ENCODE assay signal across 11 cellular contexts in the genomic region with DNA sequence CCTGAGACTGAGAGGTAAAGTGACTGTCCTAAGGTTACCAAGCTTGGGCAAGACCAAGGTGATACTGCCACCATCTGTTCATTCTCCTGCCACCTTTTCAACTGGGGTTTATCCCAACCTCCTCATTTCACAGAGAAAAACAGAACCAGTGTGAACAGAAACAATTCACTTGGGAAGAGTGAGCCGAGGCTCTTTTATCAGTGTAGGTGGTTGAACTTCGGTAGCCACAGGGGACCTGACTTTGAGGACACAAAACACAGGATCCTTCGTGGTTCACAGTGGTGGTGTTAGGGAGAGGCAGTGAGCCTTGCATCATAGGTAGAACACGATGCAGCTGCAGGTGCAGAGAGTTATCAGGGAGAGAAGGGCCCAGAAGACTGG.
DNase-seq lines count a peak whose midpoint lies in the region; ATAC-seq, FAIRE-seq and TF ChIP-seq lines count a peak whose summit lies in the region.
"Had no signal": no experiment of that assay in that cellular context is flagged by ENCODE, and none has a peak within 500 bp of the region (broad histone marks: within the 10 kb centered on the region; RNA-seq: fewer than 3 reads in every experiment).

No MANE protein-coding gene starts in this region.

- H3K4me3 ChIP-seq in Karpas-422 (ENCODE audit: low read length), result no peak overlapping the region
- peak overlapping the region; percentile 17 for H3K4me3 ChIP-seq in GM12878
- H3K4me3 ChIP-seq: BLaER1 had no signal

- H3K4me1 Mint-ChIP-seq in activated T-cell treated with anti-CD3 and anti-CD28 coated beads, Interleukin-2, amount 50 U/mL, for 4 hours (ENCODE audit: low read depth), result peaks cover 97% of the 10 kb centered on the region
- peaks cover 92% of the 10 kb centered on the region for H3K4me1 Mint-ChIP-seq in stimulated activated effector memory CD8-positive, alpha-beta T cell treated with anti-CD3 and anti-CD28 coated beads, Interleukin-12 subunit alpha, Interleukin-12 subunit beta, amount 100 ng/mL, for 72 hours

- SMC1A ChIA-PET in GM12878 (lab: Charles Lee; ENCODE audit: uncharacterized antibody, unreplicated experiment), result interaction anchor here (0.8 to 8.1 kb wide), 17 partner anchors 8 to 365 kb away, joined by 3 to 113 read pairs (median 8); a partner anchor contains a TSS

- peaks cover 35% of the 10 kb centered on the region for H3K36me3 Mint-ChIP-seq in activated T-cell treated with anti-CD3 and anti-CD28 coated beads, Interleukin-2, amount 50 U/mL, for 4 hours (ENCODE audit: insufficient read depth)
- H3K36me3 Mint-ChIP-seq in stimulated activated effector memory CD8-positive, alpha-beta T cell treated with anti-CD3 and anti-CD28 coated beads, Interleukin-12 subunit alpha, Interleukin-12 subunit beta, amount 100 ng/mL, for 72 hours, result peaks cover 100% of the 10 kb centered on the region

- POLR2A ChIA-PET in GM12878 (lab: Charles Lee), result interaction anchor here (1.3 to 3.7 kb wide), 5 partner anchors 10 to 42 kb away, joined by 3 to 16 read pairs (median 5); no protein-coding TSS in a partner anchor

- H3K9me2 ChIP-seq in Karpas-422 (replicated peaks; ENCODE audit: insufficient read depth, low read length), result no peaks in the 10 kb centered on the region

- RAD21 ChIA-PET in GM12878 (lab: Charles Lee; ENCODE audit: unreplicated experiment), result interaction anchor here (0.6 to 5.5 kb wide), 10 partner anchors 10 to 350 kb away, joined by 3 to 47 read pairs (median 13); no protein-coding TSS in a partner anchor

- CTCF ChIA-PET in GM12878 (lab: Yijun Ruan, JAX), result interaction anchor here (0.8 to 6.8 kb wide), 21 partner anchors 10 to 365 kb away, joined by 3 to 82 read pairs (median 7); no protein-coding TSS in a partner anchor

- H3K9me3 ChIP-seq in Karpas-422 (ENCODE audit: low read length), result no peaks in the 10 kb centered on the region
- no peaks in the 10 kb centered on the region; the same call in 2 of the 3 replicates for H3K9me3 ChIP-seq in GM12878 (replicated peaks; ENCODE audit: control insufficient read depth, insufficient read depth, low read length)
- H3K9me3 ChIP-seq: BLaER1 had no signal

- no peak for DNase-seq in activated T-cell treated with anti-CD3 and anti-CD28 coated beads, Interleukin-2, amount 50 U/mL, for 4 hours
- DNase-seq in activated T-cell treated with anti-CD3 and anti-CD28 coated beads, Interleukin-2, amount 50 U/mL, for 1 hour, result no peak
- peak; percentile 43 for DNase-seq in Karpas-422
- DNase-seq in GM12878 (ENCODE audit: low read depth, low spot score), result no peak
- no peak for DNase-seq in stimulated activated effector memory CD8-positive, alpha-beta T cell treated with anti-CD3 and anti-CD28 coated beads, Interleukin-12 subunit alpha, Interleukin-12 subunit beta, amount 100 ng/mL, for 72 hours (ENCODE audit: low spot score in 2 of 2)
- DNase-seq in head of caudate nucleus, result no peak
- no peak for DNase-seq in retina
- DNase-seq: NCI-H1048 had no signal

- no peaks in the 10 kb centered on the region for H3K36me3 ChIP-seq in Karpas-422 (ENCODE audit: insufficient read depth, low read length)
- H3K36me3 ChIP-seq in GM12878 (ENCODE audit: control insufficient read depth in 2 of 2, insufficient read depth in 2 of 2, low read length in 1 of 2), result peaks cover 0 to 1% of the 10 kb centered on the region in 2 experiments; a peak in 2 of 4 replicates
- H3K36me3 ChIP-seq: BLaER1 had no signal

- TF ChIP-seq RAD21 in GM12878 (IDR thresholded peaks at IDR 0.05; ENCODE audit: insufficient read depth, low read depth, low read length), result peak; percentile 40

- BruUV-seq in GM12878 (replicated peaks; lab: Mats Ljungman, UMichigan), result no TSS peak

- H3K27ac ChIP-seq in Karpas-422 (ENCODE audit: low read length), result no peak overlapping the region
- peak overlapping the region; percentile 71 for H3K27ac ChIP-seq in GM12878 (ENCODE audit: control insufficient read depth, insufficient read depth)
- H3K27ac ChIP-seq: BLaER1 had no signal

- in situ Hi-C loops in GM12878 (cut with MboI), result no loop called here

- no peak for TF ChIP-seq POLR2A in GM12878 (IDR thresholded peaks at IDR 0.05; ENCODE audit: low read depth, low read length)

- H3K79me2 ChIP-seq in Karpas-422 (ENCODE audit: low read length), result no peaks in the 10 kb centered on the region
- peaks cover 68% of the 10 kb centered on the region for H3K79me2 ChIP-seq in GM12878 (ENCODE audit: control insufficient read depth, insufficient read depth, low read length)

- H3K27me3 Mint-ChIP-seq in activated T-cell treated with anti-CD3 and anti-CD28 coated beads, Interleukin-2, amount 50 U/mL, for 4 hours (ENCODE audit: low read depth), result no peaks in the 10 kb centered on the region
- H3K27me3 Mint-ChIP-seq: brain had no signal

- H3K9ac ChIP-seq in Karpas-422 (ENCODE audit: low read length) (no peak overlapping the region), GM12878 (ENCODE audit: control insufficient read depth, insufficient read depth, low read length) (peak overlapping the region; percentile 1)
- H3K9ac ChIP-seq: BLaER1 had no signal

- peak overlapping the region; percentile 32 for H3K4me3 Mint-ChIP-seq in activated T-cell treated with anti-CD3 and anti-CD28 coated beads, Interleukin-2, amount 50 U/mL, for 4 hours
- H3K4me3 Mint-ChIP-seq in stimulated activated effector memory CD8-positive, alpha-beta T cell treated with anti-CD3 and anti-CD28 coated beads, Interleukin-12 subunit alpha, Interleukin-12 subunit beta, amount 100 ng/mL, for 72 hours, result peak overlapping the region; percentile 73
- H3K4me3 Mint-ChIP-seq: brain had no signal

- intact Hi-C loops in GM12878 (cut with micrococcal nuclease; ENCODE audit: unreplicated experiment), result loop anchor here (1.0 to 2.0 kb wide), 3 partner anchors 31 to 44 kb away; no protein-coding TSS in a partner anchor
- intact Hi-C loops in head of caudate nucleus (cut with DNase I), result no loop called here

- H4K20me1 ChIP-seq in Karpas-422 (ENCODE audit: insufficient read depth, low read depth, low read length) (no peaks in the 10 kb centered on the region), GM12878 (ENCODE audit: control insufficient read depth, insufficient read depth) (no peaks in the 10 kb centered on the region)
- H4K20me1 ChIP-seq: BLaER1 had no signal

- ATAC-seq in activated T-cell treated with anti-CD3 and anti-CD28 coated beads, Interleukin-2, amount 50 U/mL, for 4 hours, result no peak
- peak; percentile 54 for ATAC-seq in GM12878
- peak; percentile 5 for ATAC-seq in stimulated activated effector memory CD8-positive, alpha-beta T cell treated with anti-CD3 and anti-CD28 coated beads, Interleukin-12 subunit alpha, Interleukin-12 subunit beta, amount 100 ng/mL, for 72 hours
- no peak for ATAC-seq in GM18873 (IDR thresholded peaks at IDR 0.05; ENCODE audit: low FRiP score, unreplicated experiment)

- no peak for FAIRE-seq in GM12878 (lab: Jason Lieb, UNC)

- peak overlapping the region; percentile 94 for H3K27ac Mint-ChIP-seq in stimulated activated effector memory CD8-positive, alpha-beta T cell treated with anti-CD3 and anti-CD28 coated beads, Interleukin-12 subunit alpha, Interleukin-12 subunit beta, amount 100 ng/mL, for 72 hours

- 23% methylated on average over 4 of the region's 4 CpGs for WGBS in GM12878 (ENCODE audit: insufficient coverage, insufficient replicate concordance, low lambda C conversion rate, missing lambda C conversion rate)

- peaks cover 6% of the 10 kb centered on the region for H3K9me3 Mint-ChIP-seq in activated T-cell treated with anti-CD3 and anti-CD28 coated beads, Interleukin-2, amount 50 U/mL, for 4 hours
- no peaks in the 10 kb centered on the region for H3K9me3 Mint-ChIP-seq in stimulated activated effector memory CD8-positive, alpha-beta T cell treated with anti-CD3 and anti-CD28 coated beads, Interleukin-12 subunit alpha, Interleukin-12 subunit beta, amount 100 ng/mL, for 72 hours

- TF ChIP-seq EP300 in GM12878 (IDR thresholded peaks at IDR 0.05; ENCODE audit: borderline replicate concordance in 1 of 2, control insufficient read depth in 1 of 2, low read depth in 2 of 2, low read length in 2 of 2), result no peak

- no peaks in the 10 kb centered on the region for H3K27me3 ChIP-seq in Karpas-422 (ENCODE audit: low read length)
- no peaks in the 10 kb centered on the region for H3K27me3 ChIP-seq in GM12878 (replicated peaks in 1 of 2; ENCODE audit: control insufficient read depth in 2 of 2, insufficient read depth in 2 of 2, low read length in 1 of 2)
- H3K27me3 ChIP-seq: BLaER1 had no signal

- H3K4me1 ChIP-seq in Karpas-422 (ENCODE audit: low read length), result no peaks in the 10 kb centered on the region
- H3K4me1 ChIP-seq in GM12878 (ENCODE audit: control insufficient read depth, insufficient read depth, low read length), result peaks cover 63% of the 10 kb centered on the region
- H3K4me1 ChIP-seq: BLaER1 had no signal

- H3K4me2 ChIP-seq in Karpas-422 (ENCODE audit: low read depth, low read length, poor library complexity, severe bottlenecking), result no peak overlapping the region
- H3K4me2 ChIP-seq in GM12878 (ENCODE audit: control insufficient read depth, insufficient read depth), result peak overlapping the region; percentile 68
- H3K4me2 ChIP-seq: BLaER1 had no signal

- TF ChIP-seq CTCF in GM12878 (IDR thresholded peaks at IDR 0.05 in 2 of 3, conservative IDR thresholded peaks at IDR 0.05 in 1 of 3; ENCODE audit: control insufficient read depth in 2 of 3, extremely low read depth in 1 of 3, insufficient read depth in 1 of 3, low read depth in 3 of 3, low read length in 3 of 3), result peak; percentile 22 to 50 (median 31); a peak in 4 of 6 replicates

- no peak overlapping the region for H2AFZ ChIP-seq in Karpas-422 (ENCODE audit: low read length)
- no peak overlapping the region for H2AFZ ChIP-seq in GM12878 (ENCODE audit: control insufficient read depth, low read depth, low read length)

TF ChIP-seq in GM12878, 131 proteins besides CTCF, POLR2A, EP300 and RAD21:
- TF ChIP-seq SMC3 (IDR thresholded peaks at IDR 0.05; ENCODE audit: borderline replicate concordance, low read length) (peak; percentile 30; the same call in 1 of the 2 replicates), FOS (IDR thresholded peaks at IDR 0.05; ENCODE audit: borderline replicate concordance, extremely low read depth, insufficient read length) (no peak), MEF2B (IDR thresholded peaks at IDR 0.05; ENCODE audit: partially characterized antibody, poor library complexity, severe bottlenecking) (peak; percentile 91), IKZF1 (conservative IDR thresholded peaks at IDR 0.05) (peak; percentile 57), GATAD2B (conservative IDR thresholded peaks at IDR 0.05; ENCODE audit: low read depth) (0 out of 2 replicates have a peak, but pooled peaks have one; percentile 23), TCF12 (IDR thresholded peaks at IDR 0.05; ENCODE audit: low read depth, low read length) (0 out of 2 replicates have a peak, but pooled peaks have one; percentile 21)
- TF ChIP-seq, protein P1, sequence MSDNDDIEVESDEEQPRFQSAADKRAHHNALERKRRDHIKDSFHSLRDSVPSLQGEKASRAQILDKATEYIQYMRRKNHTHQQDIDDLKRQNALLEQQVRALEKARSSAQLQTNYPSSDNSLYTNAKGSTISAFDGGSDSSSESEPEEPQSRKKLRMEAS (IDR thresholded peaks at IDR 0.05; ENCODE audit: low read depth, low read length), result no peak

Comparison
In these comparisons a context has a peak if more than half of its experiments do, and no peak if none do; other contexts are left out.
1. ATAC-seq: peak in GM12878 (single experiment) and stimulated activated effector memory CD8-positive, alpha-beta T cell treated with anti-CD3 and anti-CD28 coated beads, Interleukin-12 subunit alpha, Interleukin-12 subunit beta, amount 100 ng/mL, for 72 hours (single experiment); none in activated T-cell treated with anti-CD3 and anti-CD28 coated beads, Interleukin-2, amount 50 U/mL, for 4 hours (0 of 2) and GM18873 (single experiment).